In the genomic region with DNA sequence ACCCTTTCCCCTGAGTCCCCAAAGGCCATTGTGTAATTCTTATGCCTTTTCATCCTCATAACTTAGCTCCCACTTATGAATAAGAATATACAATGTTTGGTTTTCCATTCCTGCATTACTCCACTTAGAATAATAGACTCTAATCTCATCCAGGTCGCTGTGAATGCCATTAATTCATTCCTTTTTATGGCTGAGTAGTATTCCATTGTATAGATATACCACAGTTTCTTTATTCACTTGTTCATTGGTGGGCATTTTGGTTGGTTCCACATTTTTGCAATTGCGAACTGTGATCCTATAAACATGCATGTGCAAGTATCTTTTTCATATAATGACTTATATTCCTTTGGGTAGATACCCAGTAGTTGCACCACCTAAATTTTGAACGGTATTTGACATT, we compare ENCODE assay signal across 31 cellular contexts.
A peak's percentile ranks its signal among the peaks of the same experiment; 100 is the strongest.
DNase-seq lines count a peak whose midpoint lies in the region; ATAC-seq and TF ChIP-seq lines count a peak whose summit lies in the region.
"Had no signal": no experiment of that assay in that cellular context is flagged by ENCODE, and none has a peak within 500 bp of the region (broad histone marks: within the 10 kb centered on the region; RNA-seq: fewer than 3 reads in every experiment).

No MANE protein-coding gene starts in this region.

- WGBS in SK-N-SH (ENCODE audit: low lambda C conversion rate) = 44% methylated on average over 3 of the region's 3 CpGs

- no peak overlapping the region for H3K4me3 Mint-ChIP-seq in WTC11
- H3K4me3 Mint-ChIP-seq in stimulated activated naive CD8-positive, alpha-beta T cell treated with anti-CD3 and anti-CD28 coated beads, Interleukin-15, amount 100 ng/mL, for 72 hours = no peak overlapping the region
- H3K4me3 Mint-ChIP-seq: B cell; CD14-positive monocyte; CD4-positive, alpha-beta memory T cell; CD4-positive, alpha-beta T cell; CD4-positive, CD25-positive, alpha-beta regulatory T cell; CD8-positive, alpha-beta memory T cell; CD8-positive, alpha-beta T cell had no signal

- no peaks in the 10 kb centered on the region for H3K36me3 ChIP-seq in SK-N-SH (replicated peaks in 1 of 2; ENCODE audit: control insufficient read depth in 1 of 2, insufficient read depth in 2 of 2, low read length in 1 of 2)
- H3K36me3 ChIP-seq: BE2C; BLaER1; BLaER1 treated with 17β-estradiol and CSF1 and Interleukin-3, amounts not matched to agents 10 nM and 100 nM had no signal

- H3K36me3 Mint-ChIP-seq in WTC11 = peaks cover 31% of the 10 kb centered on the region
- H3K36me3 Mint-ChIP-seq: CD14-positive monocyte; CD4-positive, alpha-beta memory T cell; CD4-positive, CD25-positive, alpha-beta regulatory T cell; CD8-positive, alpha-beta memory T cell; CD8-positive, alpha-beta T cell had no signal

- CTCF ChIA-PET in SK-N-SH (lab: Yijun Ruan, JAX) (no interaction called here), WTC11 (lab: Charles Lee) (no interaction called here)

- H3K4me1 ChIP-seq in SK-N-SH (ENCODE audit: control insufficient read depth in 1 of 2, insufficient read depth in 2 of 2, low read depth in 1 of 2, low read length in 1 of 2) = peaks cover 5 to 7% of the 10 kb centered on the region in 2 experiments
- H3K4me1 ChIP-seq: A549, BE2C, BLaER1, Caco-2 had no signal

- TF ChIP-seq CTCF in SK-N-SH (IDR thresholded peaks at IDR 0.05) = no peak
- TF ChIP-seq CTCF in WTC11 (IDR thresholded peaks at IDR 0.05) = no peak

- no peak for TF ChIP-seq EP300 in SK-N-SH (IDR thresholded peaks at IDR 0.05; ENCODE audit: borderline replicate concordance in 1 of 2, low read depth in 1 of 2, low read length in 1 of 2)

- H3K27ac Mint-ChIP-seq in WTC11 = no peak overlapping the region
- no peak overlapping the region for H3K27ac Mint-ChIP-seq in stimulated activated naive CD8-positive, alpha-beta T cell treated with anti-CD3 and anti-CD28 coated beads, Interleukin-15, amount 100 ng/mL, for 72 hours
- H3K27ac Mint-ChIP-seq: B cell; CD14-positive monocyte; CD4-positive, alpha-beta memory T cell; CD4-positive, alpha-beta T cell; CD4-positive, CD25-positive, alpha-beta regulatory T cell; CD8-positive, alpha-beta memory T cell; CD8-positive, alpha-beta T cell had no signal

- no peak overlapping the region for H3K4me3 ChIP-seq in SK-N-SH (ENCODE audit: low read depth in 2 of 2, low read length in 1 of 2)
- H3K4me3 ChIP-seq: A549; BLaER1; BLaER1 treated with 17β-estradiol and CSF1 and Interleukin-3, amounts not matched to agents 10 nM and 100 nM had no signal

- DNase-seq in SK-N-SH (no peak), WTC11 (ENCODE audit: low spot score) (no peak)
- DNase-seq in stimulated activated naive CD8-positive, alpha-beta T cell treated with anti-CD3 and anti-CD28 coated beads, Interleukin-15, amount 100 ng/mL, for 72 hours = no peak
- DNase-seq: 8988T; ACHN; AML-193; BE2C; C1 segment of cervical spinal cord; Caco-2; Calu3; CD4-positive, alpha-beta memory T cell; CD4-positive, alpha-beta T cell; CD4-positive, CD25-positive, alpha-beta regulatory T cell; CD8-positive, alpha-beta memory T cell; CD8-positive, alpha-beta T cell; COR-L47; DMS 273 treated with DMSO at 0.1 percent for 48 hours; DMS153; DMS53; DMS79; DMS79 treated with DMSO at 0.1 percent for 48 hours; DND-41; EL had no signal

- no peak overlapping the region for H3K4me2 ChIP-seq in SK-N-SH
- H3K4me2 ChIP-seq: A549; BLaER1; BLaER1 treated with 17β-estradiol and CSF1 and Interleukin-3, amounts not matched to agents 10 nM and 100 nM had no signal

- H3K27me3 ChIP-seq in SK-N-SH (ENCODE audit: insufficient read depth) = no peaks in the 10 kb centered on the region
- H3K27me3 ChIP-seq: BE2C; BLaER1; BLaER1 treated with 17β-estradiol and CSF1 and Interleukin-3, amounts not matched to agents 10 nM and 100 nM had no signal

- 0 out of 2 replicates have a peak, but pooled peaks cover 3% of the 10 kb centered on the region for H3K4me1 Mint-ChIP-seq in WTC11
- H3K4me1 Mint-ChIP-seq in stimulated activated naive CD8-positive, alpha-beta T cell treated with anti-CD3 and anti-CD28 coated beads, Interleukin-15, amount 100 ng/mL, for 72 hours = no peaks in the 10 kb centered on the region
- H3K4me1 Mint-ChIP-seq: B cell; CD4-positive, CD25-positive, alpha-beta regulatory T cell; CD8-positive, alpha-beta memory T cell had no signal

- H3F3A ChIP-seq in SK-N-SH (replicated peaks; ENCODE audit: insufficient read depth) = peaks cover 17% of the 10 kb centered on the region

- H3K9me2 ChIP-seq in SK-N-SH = no peaks in the 10 kb centered on the region

- no peaks in the 10 kb centered on the region for H3K79me2 ChIP-seq in SK-N-SH (ENCODE audit: insufficient read depth)

- H3K9me3 ChIP-seq in SK-N-SH = no peaks in the 10 kb centered on the region
- H3K9me3 ChIP-seq: BE2C, Caco-2 had no signal

- TF ChIP-seq RAD21 in SK-N-SH (IDR thresholded peaks at IDR 0.05; ENCODE audit: low read length) = no peak

- no peak overlapping the region for H2AFZ ChIP-seq in SK-N-SH (ENCODE audit: low read depth)

- ATAC-seq in SK-N-SH treated with all-trans-retinoic acid at 6 μM for 48 hours = no peak
- no peak for ATAC-seq in WTC11
- no peak for ATAC-seq in stimulated activated naive CD8-positive, alpha-beta T cell treated with anti-CD3 and anti-CD28 coated beads, Interleukin-15, amount 100 ng/mL, for 72 hours
- ATAC-seq: A549; CD8-positive, alpha-beta T cell had no signal

- POLR2A ChIA-PET in SK-N-SH (lab: Yijun Ruan, JAX) (no interaction called here), WTC11 (lab: Charles Lee) (no interaction called here)

- H3K27me3 Mint-ChIP-seq in WTC11 (ENCODE audit: low read depth) = no peaks in the 10 kb centered on the region
- no peaks in the 10 kb centered on the region for H3K27me3 Mint-ChIP-seq in stimulated activated naive CD8-positive, alpha-beta T cell treated with anti-CD3 and anti-CD28 coated beads, Interleukin-15, amount 100 ng/mL, for 72 hours
- H3K27me3 Mint-ChIP-seq: B cell; CD4-positive, alpha-beta T cell; CD8-positive, alpha-beta memory T cell had no signal

- H3K9ac ChIP-seq in SK-N-SH = no peak overlapping the region
- H3K9ac ChIP-seq: BLaER1; BLaER1 treated with 17β-estradiol and CSF1 and Interleukin-3, amounts not matched to agents 10 nM and 100 nM had no signal

- no peak overlapping the region for H3K27ac ChIP-seq in SK-N-SH (ENCODE audit: low read depth in 2 of 2, low read length in 1 of 2)
- H3K27ac ChIP-seq: 22Rv1; A549; BLaER1; BLaER1 treated with 17β-estradiol and CSF1 and Interleukin-3, amounts not matched to agents 10 nM and 100 nM; C4-2B had no signal

- H3K9me3 Mint-ChIP-seq in WTC11 = peaks cover 43% of the 10 kb centered on the region
- H3K9me3 Mint-ChIP-seq in stimulated activated naive CD8-positive, alpha-beta T cell treated with anti-CD3 and anti-CD28 coated beads, Interleukin-15, amount 100 ng/mL, for 72 hours = peaks cover 8 to 28% of the 10 kb centered on the region in 2 donors

- no peaks in the 10 kb centered on the region for H4K20me1 ChIP-seq in SK-N-SH (ENCODE audit: insufficient read depth)
- H4K20me1 ChIP-seq: BLaER1; BLaER1 treated with 17β-estradiol and CSF1 and Interleukin-3, amounts not matched to agents 10 nM and 100 nM had no signal

TF ChIP-seq in SK-N-SH treated with all-trans-retinoic acid at 6 μM for 48 hours, 23 proteins besides CTCF, POLR2A, EP300 and RAD21:
- TF ChIP-seq ZNF8 (CRISPR knock-in tag; IDR thresholded peaks at IDR 0.05) (peak; percentile 98), ESRRG (CRISPR knock-in tag; IDR thresholded peaks at IDR 0.05) (no peak)
TF ChIP-seq in SK-N-SH treated with all-trans-retinoic acid at 6 μM for 48 hours: peak in this region for 1.

TF ChIP-seq in SK-N-SH, 30 proteins besides CTCF, POLR2A, EP300 and RAD21 (continues in another document):
- TF ChIP-seq JUND (IDR thresholded peaks at IDR 0.05) (no peak), POLR2AphosphoS5 (IDR thresholded peaks at IDR 0.05; ENCODE audit: low read depth, low read length) (no peak), NFIC (IDR thresholded peaks at IDR 0.05; ENCODE audit: borderline replicate concordance) (no peak), TEAD4 (IDR thresholded peaks at IDR 0.05; ENCODE audit: borderline replicate concordance, insufficient read depth) (no peak), SIN3A (IDR thresholded peaks at IDR 0.05; ENCODE audit: borderline replicate concordance, low read depth, low read length) (no peak), MEF2A (IDR thresholded peaks at IDR 0.05; ENCODE audit: borderline replicate concordance, low read depth) (no peak), TCF12 (IDR thresholded peaks at IDR 0.05) (no peak), YY1 (IDR thresholded peaks at IDR 0.05; ENCODE audit: low read depth) (no peak)
- TF ChIP-seq, protein P1, sequence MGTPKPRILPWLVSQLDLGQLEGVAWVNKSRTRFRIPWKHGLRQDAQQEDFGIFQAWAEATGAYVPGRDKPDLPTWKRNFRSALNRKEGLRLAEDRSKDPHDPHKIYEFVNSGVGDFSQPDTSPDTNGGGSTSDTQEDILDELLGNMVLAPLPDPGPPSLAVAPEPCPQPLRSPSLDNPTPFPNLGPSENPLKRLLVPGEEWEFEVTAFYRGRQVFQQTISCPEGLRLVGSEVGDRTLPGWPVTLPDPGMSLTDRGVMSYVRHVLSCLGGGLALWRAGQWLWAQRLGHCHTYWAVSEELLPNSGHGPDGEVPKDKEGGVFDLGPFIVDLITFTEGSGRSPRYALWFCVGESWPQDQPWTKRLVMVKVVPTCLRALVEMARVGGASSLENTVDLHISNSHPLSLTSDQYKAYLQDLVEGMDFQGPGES (IDR thresholded peaks at IDR 0.05; ENCODE audit: low read depth, low read length) = no peak

TF ChIP-seq in WTC11, 78 proteins besides CTCF, POLR2A, EP300 and RAD21:
- TF ChIP-seq JAZF1 (CRISPR knock-in tag; IDR thresholded peaks at IDR 0.05) (no peak), MYBL2 (CRISPR knock-in tag; IDR thresholded peaks at IDR 0.05) (no peak), ZBTB21 (CRISPR knock-in tag; IDR thresholded peaks at IDR 0.05; ENCODE audit: borderline replicate concordance) (no peak), RORB (CRISPR knock-in tag; IDR thresholded peaks at IDR 0.05) (no peak), GTF2I (CRISPR knock-in tag; conservative IDR thresholded peaks at IDR 0.05) (0 out of 2 replicates have a peak, but pooled peaks have one; percentile 45)
TF ChIP-seq in WTC11: peak in this region for 1.
